Comparison of ENCODE assay signal across 1 cellular context in the genomic region with DNA sequence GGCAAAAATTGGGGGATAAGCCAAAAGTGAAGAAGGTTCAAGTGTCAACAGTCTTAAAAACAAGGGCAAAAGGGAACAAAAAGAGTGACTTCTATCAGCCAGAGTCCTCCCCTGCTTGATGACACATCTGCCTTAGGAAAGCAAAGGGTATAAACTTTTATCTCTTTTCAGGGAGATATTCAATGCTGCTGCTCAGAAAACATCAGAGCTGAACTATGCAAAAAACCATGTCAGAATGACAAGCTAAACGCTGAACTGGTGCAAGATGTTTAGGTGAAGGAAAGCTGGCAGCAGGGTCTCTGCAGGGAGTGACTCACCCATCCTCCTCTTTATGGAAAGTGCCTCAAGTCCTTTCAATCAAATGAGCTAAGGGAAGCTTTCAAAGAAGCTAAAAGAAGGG.
TF ChIP-seq lines count a peak whose summit lies in the region.

No MANE protein-coding gene starts in this region.

TF ChIP-seq in K562, 482 proteins besides CTCF, POLR2A, EP300 and RAD21:
- TF ChIP-seq JUND (IDR thresholded peaks at IDR 0.05; ENCODE audit: borderline replicate concordance, low read depth, low read length) (no peak), JUND (tag; IDR thresholded peaks at IDR 0.05; ENCODE audit: borderline replicate concordance, low read depth, low read length) (0 out of 3 replicates have a peak, but pooled peaks have one; percentile 16), DPF2 (IDR thresholded peaks at IDR 0.05) (no peak), USF2 (CRISPR knock-in tag; IDR thresholded peaks at IDR 0.05) (no peak), ATF3 (IDR thresholded peaks at IDR 0.05) (0 out of 2 replicates have a peak, but pooled peaks have one; percentile 31), ATF3 (CRISPR knock-in tag; conservative IDR thresholded peaks at IDR 0.05) (no peak), NR1H2 (CRISPR knock-in tag; IDR thresholded peaks at IDR 0.05) (no peak)
- TF ChIP-seq, protein P1, sequence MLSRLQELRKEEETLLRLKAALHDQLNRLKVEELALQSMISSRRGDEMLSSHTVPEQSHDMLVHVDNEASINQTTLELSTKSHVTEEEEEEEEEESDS (CRISPR knock-in tag; IDR thresholded peaks at IDR 0.05), result no peak
